Comparison of ENCODE assay signal across 22 cellular contexts in the genomic region with DNA sequence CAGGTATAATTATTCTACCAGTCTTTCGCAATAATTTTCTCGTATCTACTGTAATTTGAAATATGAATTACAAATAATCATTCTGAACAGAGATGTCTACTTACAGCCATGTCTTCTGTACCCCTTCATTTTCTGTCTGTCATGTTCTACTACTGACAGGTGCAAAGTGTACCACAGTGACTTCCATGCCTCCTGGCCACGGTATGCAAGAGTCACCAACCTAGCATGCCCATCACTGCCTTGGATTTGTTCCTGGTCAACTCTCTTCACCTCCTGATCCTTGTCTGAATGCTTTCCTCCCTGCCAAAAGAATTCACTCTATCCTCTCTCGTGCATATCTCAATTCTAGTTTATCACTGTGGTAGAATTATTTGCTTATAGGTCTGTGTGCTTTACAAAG.
"Had no signal": no experiment of that assay in that cellular context is flagged by ENCODE, and none has a peak within 500 bp of the region (broad histone marks: within the 10 kb centered on the region; RNA-seq: fewer than 3 reads in every experiment).

No MANE protein-coding gene starts in this region.

- H3K9ac ChIP-seq: SK-N-SH had no signal

- H3K4me3 ChIP-seq: MG63 had no signal

- H3K27ac ChIP-seq: HL-60, RWPE1 had no signal

- H3K9me3 ChIP-seq: MG63, SK-N-SH had no signal

- H3K36me3 ChIP-seq: MG63 had no signal

- DNase-seq: MG63, NCI-H1092, NCI-H1105 treated with DMSO at 0.1 percent for 48 hours, NCI-H1417 treated with DMSO at 0.1 percent for 48 hours, NCI-H146, NCI-H1694 treated with DMSO at 0.1 percent for 48 hours, NCI-H1930, NCI-H2081, NCI-H2107, NCI-H226, NCI-H446, NCI-H510A, NCI-H524 treated with DMSO at 0.1 percent for 48 hours, NCI-H69, NCI-H774, SHP77, SK-N-SH, SW 1271 had no signal

- H3K4me2 ChIP-seq: SK-N-SH had no signal

- FAIRE-seq: HTR-8/SVneo, RCC 7860 had no signal

- H3K27me3 ChIP-seq: MG63 had no signal
